23 cellular contexts compared by ENCODE assay signal in genomic region chr10:30364391-30365268, GRCh38. TPM values are rescaled to one million over a fixed set of nuclear protein-coding genes. Genes with fewer than 3 reads are reported as not detected.
DNase-seq lines count a peak whose midpoint lies in the region; ATAC-seq and FAIRE-seq lines count a peak whose summit lies in the region.
"Had no signal": no experiment of that assay in that cellular context is flagged by ENCODE, and none has a peak within 500 bp of the region (broad histone marks: within the 10 kb centered on the region; RNA-seq: fewer than 3 reads in every experiment).

No MANE protein-coding gene starts in this region.

- DNase-seq in activated effector memory CD4-positive, alpha-beta T cell treated with anti-CD3 and anti-CD28 coated beads, Interleukin-2, amount 50 U/mL, for 16 hours, result peak; percentile 56
- DNase-seq in activated effector memory CD4-positive, alpha-beta T cell treated with Interleukin-2 at 50 U/mL for 16 hours, result no peak
- DNase-seq in astrocyte of the hippocampus (ENCODE audit: low read depth, low spot score) (peak; percentile 16), mesenteric fat pad (ENCODE audit: low spot score) (peak; percentile 79), RCC 7860 (ENCODE audit: low spot score) (no peak)
- DNase-seq: 8988T; Caco-2; CD4-positive, alpha-beta memory T cell; KBM-7; MM.1S; NCI-H1048; NCI-H1436; NCI-H187 treated with DMSO at 0.1 percent for 48 hours; NCI-H226; NCI-H510A treated with DMSO at 0.1 percent for 48 hours; NCI-H774; NK-92 treated with Interleukin-12 subunit alpha and Interleukin-12 subunit beta, amount 100 ng/mL, for 24 hours had no signal

- ATAC-seq in GM21619 (IDR thresholded peaks at IDR 0.05; ENCODE audit: unreplicated experiment) (no peak), HG02763 (IDR thresholded peaks at IDR 0.05; ENCODE audit: unreplicated experiment) (no peak)
- ATAC-seq: HepG2, Panc1, SK-N-SH treated with all-trans-retinoic acid at 6 μM for 48 hours had no signal

- FAIRE-seq in RCC 7860 (lab: Jason Lieb, UNC), result no peak
- FAIRE-seq: GM12891, HepG2 had no signal

RNA-seq across cellular contexts. Expression of gene MTPAP, which starts 15.6 kb away (rescaled TPM):
- total RNA-seq in mesenteric fat pad, result 26.5 TPM

Comparison
In these comparisons a context has a peak if more than half of its experiments do, and no peak if none do; other contexts are left out.
1. DNase-seq: peak in activated effector memory CD4-positive, alpha-beta T cell treated with anti-CD3 and anti-CD28 coated beads, Interleukin-2, amount 50 U/mL, for 16 hours (single experiment), astrocyte of the hippocampus (single experiment) and mesenteric fat pad (single experiment); none in activated effector memory CD4-positive, alpha-beta T cell treated with Interleukin-2 at 50 U/mL for 16 hours (single experiment) and RCC 7860 (single experiment).